ENCODE assay signal across 8 cellular contexts in the genomic region with DNA sequence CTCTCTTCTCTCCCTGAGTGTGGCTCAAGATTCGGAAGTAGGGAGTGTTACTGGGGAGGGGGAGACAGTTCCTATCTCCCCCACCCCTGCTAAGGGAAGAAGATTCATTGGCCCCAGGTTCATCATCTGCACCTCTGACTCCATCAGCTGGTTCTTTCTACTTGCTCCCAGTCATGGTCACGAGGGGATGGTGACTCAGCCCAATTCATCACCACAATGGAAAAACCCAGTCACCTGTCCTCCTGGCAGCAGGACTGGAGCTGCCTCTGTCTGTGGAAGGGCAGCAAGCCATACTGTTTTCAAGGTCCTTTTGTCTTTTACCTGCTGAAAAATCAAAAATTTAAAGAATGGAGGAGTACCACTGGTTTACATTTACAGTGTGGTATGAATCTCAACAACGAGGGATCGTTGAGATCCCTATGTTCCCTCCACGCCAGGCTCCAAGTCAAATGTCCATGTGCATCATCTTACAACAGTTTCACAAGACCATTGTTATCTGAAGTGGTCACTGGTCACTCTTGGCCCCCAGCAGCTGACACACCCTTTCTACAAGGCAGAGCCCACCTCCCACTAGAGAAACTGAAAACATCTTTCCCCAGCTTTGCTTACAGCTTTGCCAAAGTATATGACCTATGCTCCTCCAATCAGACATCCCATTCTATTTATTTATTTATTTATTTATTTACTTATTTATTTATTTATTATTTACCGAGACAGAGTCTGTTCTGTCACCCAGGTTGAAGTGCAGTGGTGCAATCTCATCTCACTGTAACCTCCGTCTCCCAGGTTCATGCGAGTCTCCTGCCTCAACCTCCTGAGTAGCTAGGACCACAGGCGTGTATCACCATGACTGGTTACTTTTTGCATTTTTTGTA. TPM values are rescaled to one million over a fixed set of nuclear protein-coding genes. Genes with fewer than 3 reads are reported as not detected.
DNase-seq lines count a peak whose midpoint lies in the region; ATAC-seq and TF ChIP-seq lines count a peak whose summit lies in the region.

No MANE protein-coding gene starts in this region.

- DNase-seq in GM23248 (peak; percentile 76), RWPE1 (ENCODE audit: low spot score) (peak; percentile 55), cerebellum (ENCODE audit: low spot score) (peak; percentile 63), NCI-H1694 (lab: John Stamatoyannopoulos, UW) (no peak)
- peak; percentile 67 for DNase-seq in stimulated activated CD4-positive, alpha-beta T cell treated with anti-CD3 and anti-CD28 coated beads, Interleukin-4, amount 100 ng/mL, for 24 hours

- TF ChIP-seq CTCF in RWPE1 (conservative IDR thresholded peaks at IDR 0.05; ENCODE audit: low read depth) = no peak

- H3K36me3 ChIP-seq in GM23248 (ENCODE audit: low read depth) = no peaks in the 10 kb centered on the region

- POLR2A ChIA-PET in RWPE1 (lab: Yijun Ruan, JAX; ENCODE audit: low non-redundant PET) = interaction anchor here (0.6 kb wide), 1 partner anchor 26 kb away, joined by 3 read pairs; no protein-coding TSS in a partner anchor

- 73 to 80% methylated on average over 9 of the region's 9 CpGs for WGBS in GM23248 (ENCODE audit: low coverage in 1 of 2, low lambda C conversion rate in 2 of 2, missing lambda C conversion rate in 2 of 2), 2 experiments

- in situ Hi-C loops in GM23248 (cut with MboI) = no loop called here

- no peaks in the 10 kb centered on the region for H3K9me2 ChIP-seq in GM23248 (ENCODE audit: insufficient read depth)

- no peaks in the 10 kb centered on the region for H3K79me2 ChIP-seq in GM23248 (ENCODE audit: insufficient read depth)

- no peaks in the 10 kb centered on the region for H3K4me1 ChIP-seq in GM23248 (ENCODE audit: insufficient read depth)

- no peak for ATAC-seq in HG03108 (IDR thresholded peaks at IDR 0.05; ENCODE audit: unreplicated experiment)
- no peak for ATAC-seq in HG03469 (IDR thresholded peaks at IDR 0.05; ENCODE audit: unreplicated experiment)
- ATAC-seq in GM19395 (IDR thresholded peaks at IDR 0.05; ENCODE audit: unreplicated experiment) = no peak

- H3K9ac ChIP-seq in GM23248 = no peak overlapping the region

- no peak overlapping the region for H3K4me2 ChIP-seq in GM23248 (ENCODE audit: unreplicated experiment)

- H3K9me3 ChIP-seq in GM23248 (ENCODE audit: low read depth) = no peaks in the 10 kb centered on the region

- H3K27me3 ChIP-seq in GM23248 (replicated peaks; ENCODE audit: insufficient read depth) = peaks cover 13% of the 10 kb centered on the region

- no peak overlapping the region for H3K4me3 ChIP-seq in GM23248

- no peak overlapping the region for H2AFZ ChIP-seq in GM23248

- no peaks in the 10 kb centered on the region for H3F3A ChIP-seq in GM23248 (ENCODE audit: insufficient read depth)

- no peaks in the 10 kb centered on the region for H4K20me1 ChIP-seq in GM23248 (ENCODE audit: insufficient read depth)

- H3K27ac ChIP-seq in GM23248 (no peak overlapping the region), RWPE1 (no peak overlapping the region)

- CTCF ChIA-PET in RWPE1 (lab: Yijun Ruan, JAX) = interaction anchor here (1.2 kb wide), 1 partner anchor 123 kb away, joined by 7 read pairs; no protein-coding TSS in a partner anchor

RNA-seq across cellular contexts. Expression of gene NDRG4, which starts 40.4 kb away (rescaled TPM):
- 4.7 and 7.1 TPM in 2 replicates for total RNA-seq in GM23248 (2014; rRNA removed; shearing (Covaris generic))
- 2.5 and 3.4 TPM in 2 replicates for polyA plus RNA-seq in GM23248 (2016; fragmentation: Nextera tagmentation; extraction: Ambion mirVana)
- total RNA-seq in cerebellum = 280 TPM

RNA-seq across cellular contexts. Expression of gene SETD6, which starts 55.7 kb away (rescaled TPM):
- total RNA-seq in GM23248 (2014; rRNA removed; shearing (Covaris generic)) = 11.5 and 14.9 TPM in 2 replicates
- polyA plus RNA-seq in GM23248 (2016; fragmentation: Nextera tagmentation; extraction: Ambion mirVana) = 8.7 and 9.4 TPM in 2 replicates
- total RNA-seq in cerebellum = 32.0 TPM

Comparison
In these comparisons a context has a peak if more than half of its experiments do, and no peak if none do; other contexts are left out.
1. RNA of gene NDRG4, which starts 40.4 kb away (total RNA-seq): 280 TPM in cerebellum (single experiment); 4.7 to 7.1 TPM in GM23248; every median in the first group is over 10 times any median in the second.